Comparison of ENCODE assay signal across 25 cellular contexts in genomic region chr14:56996721-56997399, GRCh38.
DNase-seq lines count a peak whose midpoint lies in the region; ATAC-seq, FAIRE-seq and TF ChIP-seq lines count a peak whose summit lies in the region.
"Had no signal": no experiment of that assay in that cellular context is flagged by ENCODE, and none has a peak within 500 bp of the region (broad histone marks: within the 10 kb centered on the region; RNA-seq: fewer than 3 reads in every experiment).

No MANE protein-coding gene starts in this region.

- H3K9me3 Mint-ChIP-seq in stimulated activated naive B cell treated with anti-CD40 and anti-IgM and Interleukin-4, amounts not matched to agents 10 μg/mL and 1 μg/mL and 100 μg/mL, for 72 hours: peaks cover 2% of the 10 kb centered on the region in 2 donors
- H3K9me3 Mint-ChIP-seq: activated naive CD8-positive, alpha-beta T cell treated with anti-CD3 and anti-CD28 coated beads for 36 hours; activated T-helper 1 cell treated with anti-CD3 and anti-CD28 coated beads, Interleukin-12 subunit alpha, Interleukin-12 subunit beta, Interleukin-2, Interleukin-4 antibody, amounts not matched to agents 30 ng/mL and 10 ng/mL and 1 ng/mL, durations not matched to agents 14 hours and 24 hours and 36 hours had no signal

- no peak overlapping the region for H3K4me3 Mint-ChIP-seq in stimulated activated naive B cell treated with anti-CD40 and anti-IgM and Interleukin-4, amounts not matched to agents 10 μg/mL and 1 μg/mL and 100 μg/mL, for 72 hours
- H3K4me3 Mint-ChIP-seq: activated naive CD8-positive, alpha-beta T cell treated with anti-CD3 and anti-CD28 coated beads for 36 hours; activated T-helper 1 cell treated with anti-CD3 and anti-CD28 coated beads, Interleukin-12 subunit alpha, Interleukin-12 subunit beta, Interleukin-2, Interleukin-4 antibody, amounts not matched to agents 30 ng/mL and 10 ng/mL and 1 ng/mL, durations not matched to agents 14 hours and 24 hours and 36 hours; brain; stimulated activated effector memory CD8-positive, alpha-beta T cell treated with anti-CD3 and anti-CD28 coated beads, Interleukin-12 subunit alpha, Interleukin-12 subunit beta, amount 100 ng/mL, for 72 hours had no signal

- FAIRE-seq in kidney (lab: Jason Lieb, UNC): no peak
- FAIRE-seq: A549, endothelial cell of umbilical vein, GM18507 had no signal

- no peak overlapping the region for H3K9ac ChIP-seq in kidney (ENCODE audit: low read length in 2 of 2)

- H3K4me1 ChIP-seq in kidney (ENCODE audit: control insufficient read depth in 1 of 2, insufficient read depth in 1 of 2, low read depth in 1 of 2, low read length in 2 of 2): no peaks in the 10 kb centered on the region

- H3K27ac ChIP-seq in WERI-Rb-1 (no peak overlapping the region), kidney (ENCODE audit: low read depth in 2 of 2, low read length in 2 of 2) (no peak overlapping the region)
- H3K27ac ChIP-seq: A549, C4-2B, SK-N-MC, thyroid gland had no signal

- H3K36me3 ChIP-seq in WERI-Rb-1 (no peaks in the 10 kb centered on the region), kidney (ENCODE audit: control insufficient read depth in 1 of 2, insufficient read depth in 2 of 2, low read length in 2 of 2) (no peaks in the 10 kb centered on the region)
- H3K36me3 ChIP-seq: thyroid gland had no signal

- intact Hi-C loops in kidney (cut with DNase I): no loop called here

- H3K27me3 Mint-ChIP-seq in stimulated activated naive B cell treated with anti-CD40 and anti-IgM and Interleukin-4, amounts not matched to agents 10 μg/mL and 1 μg/mL and 100 μg/mL, for 72 hours: peaks cover 0 to 6% of the 10 kb centered on the region in 2 donors
- H3K27me3 Mint-ChIP-seq: activated naive CD8-positive, alpha-beta T cell treated with anti-CD3 and anti-CD28 coated beads for 36 hours had no signal

- no peak overlapping the region for H3K27ac Mint-ChIP-seq in stimulated activated naive B cell treated with anti-CD40 and anti-IgM and Interleukin-4, amounts not matched to agents 10 μg/mL and 1 μg/mL and 100 μg/mL, for 72 hours
- H3K27ac Mint-ChIP-seq: activated naive CD8-positive, alpha-beta T cell treated with anti-CD3 and anti-CD28 coated beads for 36 hours; activated T-helper 1 cell treated with anti-CD3 and anti-CD28 coated beads, Interleukin-12 subunit alpha, Interleukin-12 subunit beta, Interleukin-2, Interleukin-4 antibody, amounts not matched to agents 30 ng/mL and 10 ng/mL and 1 ng/mL, durations not matched to agents 14 hours and 24 hours and 36 hours; brain; stimulated activated effector memory CD8-positive, alpha-beta T cell treated with anti-CD3 and anti-CD28 coated beads, Interleukin-12 subunit alpha, Interleukin-12 subunit beta, amount 100 ng/mL, for 72 hours had no signal

- H3K27me3 ChIP-seq in WERI-Rb-1 (ENCODE audit: insufficient read depth, low read depth, severe bottlenecking): no peaks in the 10 kb centered on the region
- H3K27me3 ChIP-seq: thyroid gland had no signal

- TF ChIP-seq CTCF in WERI-Rb-1 (IDR thresholded peaks at IDR 0.05; ENCODE audit: low read depth, low read length) (no peak), kidney (IDR thresholded peaks at IDR 0.05; ENCODE audit: borderline replicate concordance, extremely low read depth, insufficient read depth) (no peak)

- H3K4me3 ChIP-seq in WERI-Rb-1 (ENCODE audit: low read depth, low read length) (no peak overlapping the region), kidney (ENCODE audit: low read length in 2 of 2) (no peak overlapping the region)
- H3K4me3 ChIP-seq: A549, SK-N-MC, thyroid gland had no signal

- no peaks in the 10 kb centered on the region for H3K36me3 Mint-ChIP-seq in stimulated activated naive B cell treated with anti-CD40 and anti-IgM and Interleukin-4, amounts not matched to agents 10 μg/mL and 1 μg/mL and 100 μg/mL, for 72 hours
- H3K36me3 Mint-ChIP-seq: activated naive CD8-positive, alpha-beta T cell treated with anti-CD3 and anti-CD28 coated beads for 36 hours; brain; stimulated activated effector memory CD8-positive, alpha-beta T cell treated with anti-CD3 and anti-CD28 coated beads, Interleukin-12 subunit alpha, Interleukin-12 subunit beta, amount 100 ng/mL, for 72 hours had no signal

- H3K9me3 ChIP-seq in WERI-Rb-1 (ENCODE audit: severe bottlenecking) (no peaks in the 10 kb centered on the region), kidney (ENCODE audit: control insufficient read depth in 1 of 2, low read length in 2 of 2) (no peaks in the 10 kb centered on the region)
- H3K9me3 ChIP-seq: A549, thyroid gland had no signal

- DNase-seq in SIG-M5 treated with dmso at 0.1 percent for 504 hours (lab: John Stamatoyannopoulos, UW; ENCODE audit: unreplicated experiment) (peak; percentile 22), SIG-M5 (lab: John Stamatoyannopoulos, UW) (no peak), NCI-H524 (lab: John Stamatoyannopoulos, UW) (peak; percentile 44 to 78), WERI-Rb-1 (peak; percentile 23), epidermal melanocyte (ENCODE audit: insufficient read length, low spot score) (no peak), kidney (no peak)
- no peak for DNase-seq in stimulated activated naive B cell treated with anti-CD40 and anti-IgM and Interleukin-4, amounts not matched to agents 10 μg/mL and 1 μg/mL and 100 μg/mL, for 72 hours
- DNase-seq: activated CD8-positive, alpha-beta memory T cell treated with anti-CD3 and anti-CD28 coated beads for 24 hours; activated naive CD8-positive, alpha-beta T cell treated with anti-CD3 and anti-CD28 coated beads for 36 hours; cortex of kidney; foreskin melanocyte; IMR-90; NCI-H345; T-helper 9 cell had no signal

- no peak for ATAC-seq in stimulated activated naive B cell treated with anti-CD40 and anti-IgM and Interleukin-4, amounts not matched to agents 10 μg/mL and 1 μg/mL and 100 μg/mL, for 72 hours (replicated peaks)
- ATAC-seq in GM21737 (IDR thresholded peaks at IDR 0.05; ENCODE audit: unreplicated experiment): no peak
- ATAC-seq: A549; activated CD4-positive, CD25-positive, alpha-beta regulatory T cell treated with anti-CD3 and anti-CD28 coated beads, Interleukin-2, amount 50 U/mL, for 24 hours; stimulated activated effector memory CD8-positive, alpha-beta T cell treated with anti-CD3 and anti-CD28 coated beads, Interleukin-12 subunit alpha, Interleukin-12 subunit beta, amount 100 ng/mL, for 72 hours had no signal

- no peaks in the 10 kb centered on the region for H3K4me1 Mint-ChIP-seq in stimulated activated naive B cell treated with anti-CD40 and anti-IgM and Interleukin-4, amounts not matched to agents 10 μg/mL and 1 μg/mL and 100 μg/mL, for 72 hours
- H3K4me1 Mint-ChIP-seq: activated naive CD8-positive, alpha-beta T cell treated with anti-CD3 and anti-CD28 coated beads for 36 hours; brain; stimulated activated effector memory CD8-positive, alpha-beta T cell treated with anti-CD3 and anti-CD28 coated beads, Interleukin-12 subunit alpha, Interleukin-12 subunit beta, amount 100 ng/mL, for 72 hours had no signal

Comparison
In these comparisons a context has a peak if more than half of its experiments do, and no peak if none do; other contexts are left out.
1. DNase-seq: peak in SIG-M5 treated with dmso at 0.1 percent for 504 hours (single experiment), NCI-H524 (2 of 2) and WERI-Rb-1 (single experiment); none in SIG-M5 (single experiment), epidermal melanocyte (single experiment), stimulated activated naive B cell treated with anti-CD40 and anti-IgM and Interleukin-4, amounts not matched to agents 10 μg/mL and 1 μg/mL and 100 μg/mL, for 72 hours (single experiment) and kidney (single experiment).